11 cellular contexts compared by ENCODE assay signal in genomic region chrX:48487362-48487785, GRCh38. TPM values are rescaled to one million over a fixed set of nuclear protein-coding genes. Genes with fewer than 3 reads are reported as not detected.
DNase-seq lines count a peak whose midpoint lies in the region; ATAC-seq, FAIRE-seq and TF ChIP-seq lines count a peak whose summit lies in the region.
"Had no signal": no experiment of that assay in that cellular context is flagged by ENCODE, and none has a peak within 500 bp of the region (broad histone marks: within the 10 kb centered on the region; RNA-seq: fewer than 3 reads in every experiment).

No MANE protein-coding gene starts in this region.

- H3K4me2 ChIP-seq in endothelial cell of umbilical vein (ENCODE audit: insufficient read depth, low read length), result no peak overlapping the region

- H3K36me3 Mint-ChIP-seq in CD14-positive monocyte (peaks cover 9 to 14% of the 10 kb centered on the region in 2 donors), neural crest cell (ENCODE audit: low read depth) (no peaks in the 10 kb centered on the region)

- TF ChIP-seq CTCF in CD14-positive monocyte (IDR thresholded peaks at IDR 0.05), result no peak
- TF ChIP-seq CTCF in endothelial cell of umbilical vein (IDR thresholded peaks at IDR 0.05; ENCODE audit: extremely low read depth in 1 of 2, insufficient read depth in 1 of 2, low read depth in 1 of 2, low read length in 2 of 2), result no peak
- TF ChIP-seq CTCF in neural crest cell (conservative IDR thresholded peaks at IDR 0.05), result no peak
- no peak for TF ChIP-seq CTCF in GM10248 (IDR thresholded peaks at IDR 0.05; ENCODE audit: control extremely low read depth, extremely low read depth, low read depth, missing control alignments)

- H3K27ac Mint-ChIP-seq in CD14-positive monocyte (peak overlapping the region; percentile 64 to 86 (median 81)), neural crest cell (ENCODE audit: unreplicated experiment) (peak overlapping the region; percentile 20)

- POLR2A ChIA-PET in endothelial cell of umbilical vein (lab: Charles Lee) (no interaction called here), GM10248 (lab: Yijun Ruan, JAX) (no interaction called here)

- H3K9me3 ChIP-seq in endothelial cell of umbilical vein (replicated peaks; ENCODE audit: control insufficient read depth, insufficient read depth, low read length), result no peaks in the 10 kb centered on the region

- dilution Hi-C loops in endothelial cell of umbilical vein (cut with MboI; ENCODE audit: extremely low pct_ligation_motif_present, low sequenced_read_pairs), result no loop called here

- H2AFZ ChIP-seq in endothelial cell of umbilical vein (ENCODE audit: low read depth, low read length), result no peak overlapping the region

- H3K4me3 ChIP-seq in endothelial cell of umbilical vein (replicated peaks in 1 of 3; ENCODE audit: insufficient read depth in 1 of 3, low read depth in 1 of 3, low read length in 3 of 3), result no peak overlapping the region

- peaks cover 0 to 2% of the 10 kb centered on the region in 2 experiments for H3K36me3 ChIP-seq in endothelial cell of umbilical vein (ENCODE audit: control insufficient read depth in 2 of 2, extremely low read depth in 1 of 2, insufficient read depth in 2 of 2, low read length in 2 of 2)

- H3K4me1 ChIP-seq in endothelial cell of umbilical vein (ENCODE audit: control insufficient read depth, extremely low read depth, insufficient read depth, low read length), result peaks cover 5% of the 10 kb centered on the region

- H3K4me1 Mint-ChIP-seq in CD14-positive monocyte (peaks cover 13% of the 10 kb centered on the region), neural crest cell (no peaks in the 10 kb centered on the region)

- H3K27me3 Mint-ChIP-seq in CD14-positive monocyte (ENCODE audit: low read depth in 3 of 3) (peaks cover 0 to 5% (median 0%) of the 10 kb centered on the region in 3 donors), neural crest cell (ENCODE audit: low read depth) (no peaks in the 10 kb centered on the region)

- H3K4me3 Mint-ChIP-seq in CD14-positive monocyte, result no peak overlapping the region
- H3K4me3 Mint-ChIP-seq in neural crest cell, result no peak overlapping the region

- no peaks in the 10 kb centered on the region for H4K20me1 ChIP-seq in endothelial cell of umbilical vein (replicated peaks; ENCODE audit: control insufficient read depth, extremely low read depth, insufficient read depth, low read length)

- H3K9ac ChIP-seq in endothelial cell of umbilical vein (replicated peaks; ENCODE audit: extremely low read depth, insufficient read depth, low read length), result no peak overlapping the region

- no peaks in the 10 kb centered on the region for H3K79me2 ChIP-seq in endothelial cell of umbilical vein (ENCODE audit: control insufficient read depth, insufficient read depth, low read length)

- intact Hi-C loops in CD14-positive monocyte (cut with micrococcal nuclease), result loop anchor here in 1 of 2 donors (10.0 kb wide), 1 partner anchor 317 kb away; the partner anchor contains the start of gene HDAC6
- intact Hi-C loops in endothelial cell of umbilical vein (cut with micrococcal nuclease), result no loop called here

- peak; percentile 53 for FAIRE-seq in endothelial cell of umbilical vein (lab: Jason Lieb, UNC)

- no TSS peak for BruUV-seq in endothelial cell of umbilical vein (replicated peaks; lab: Mats Ljungman, UMichigan)

- no peak overlapping the region for H3K27ac ChIP-seq in endothelial cell of umbilical vein (ENCODE audit: insufficient read depth, low read depth, low read length)

- no peak for TF ChIP-seq POLR2A in endothelial cell of umbilical vein (IDR thresholded peaks at IDR 0.05; ENCODE audit: low read depth, low read length)

- CTCF ChIA-PET in endothelial cell of umbilical vein (lab: Charles Lee), result no interaction called here
- CTCF ChIA-PET in GM10248 (lab: Yijun Ruan, JAX), result no interaction called here

- DNase-seq in CD14-positive monocyte (ENCODE audit: low spot score), result peak; percentile 49
- DNase-seq in MV-4-11 (lab: John Stamatoyannopoulos, UW), result peak; percentile 33
- no peak for DNase-seq in endothelial cell of umbilical vein (ENCODE audit: low read depth, low spot score)
- DNase-seq in neural crest cell (ENCODE audit: low read depth, low spot score), result no peak
- DNase-seq in NCI-H82 treated with DMSO at 0.1 percent for 48 hours (lab: John Stamatoyannopoulos, UW; ENCODE audit: unreplicated experiment), result no peak
- no peak for DNase-seq in GM10248 (ENCODE audit: extremely low spot score)
- DNase-seq in activated CD4-positive, alpha-beta T cell treated with anti-CD3 and anti-CD28 coated beads, Interleukin-2, amount 50 U/mL, for 4 hours, result no peak
- DNase-seq: COR-L47; stimulated activated naive CD4-positive, alpha-beta T cell had no signal

- no peaks in the 10 kb centered on the region for H3K9me1 ChIP-seq in endothelial cell of umbilical vein (replicated peaks; ENCODE audit: control insufficient read depth, extremely low read depth, insufficient read depth, low read length)

- peaks cover 0 to 3% (median 0%) of the 10 kb centered on the region in 7 donors for H3K9me3 Mint-ChIP-seq in CD14-positive monocyte
- no peaks in the 10 kb centered on the region for H3K9me3 Mint-ChIP-seq in neural crest cell

- no peaks in the 10 kb centered on the region for H3K27me3 ChIP-seq in endothelial cell of umbilical vein (ENCODE audit: control insufficient read depth in 2 of 2, insufficient read depth in 2 of 2, low read length in 2 of 2)

- ATAC-seq in GM21786 (IDR thresholded peaks at IDR 0.05; ENCODE audit: unreplicated experiment), result no peak
- ATAC-seq: sciatic nerve had no signal

TF ChIP-seq in endothelial cell of umbilical vein, 7 proteins besides CTCF, POLR2A, EP300 and RAD21 (continues in another document):
- no peak for TF ChIP-seq MAX (IDR thresholded peaks at IDR 0.05; ENCODE audit: insufficient read depth, insufficient read length)
- no peak for TF ChIP-seq FOS (IDR thresholded peaks at IDR 0.05; ENCODE audit: borderline replicate concordance, insufficient read depth, low read length)

RNA-seq across cellular contexts. Expression of gene FTSJ1, which starts 11.4 kb away (rescaled TPM):
- polyA plus RNA-seq in CD14-positive monocyte, result 10 to 100 TPM; 36.6 to 44.3 TPM
- 52.9 and 59.9 TPM in 2 replicates for total RNA-seq in endothelial cell of umbilical vein
- 63.9 and 76.3 TPM in 2 replicates for polyA plus RNA-seq in endothelial cell of umbilical vein
- polyA plus RNA-seq in endothelial cell of umbilical vein (2011; cell fraction: cytosol; rRNA removed), result 48.4 and 48.8 TPM in 2 replicates
- polyA plus RNA-seq in endothelial cell of umbilical vein (2011; cell fraction: nucleus; rRNA removed), result 71.9 and 81.7 TPM in 2 replicates
- 59.4 and 64.5 TPM in 2 replicates for polyA plus RNA-seq in endothelial cell of umbilical vein (2012)
- 26.5 and 27.7 TPM in 2 replicates for polyA minus RNA-seq in endothelial cell of umbilical vein
- 62.0 TPM for polyA minus RNA-seq in endothelial cell of umbilical vein (2011; cell fraction: cytosol; rRNA and poly(A)+ RNA removed)
- polyA minus RNA-seq in endothelial cell of umbilical vein (2011; cell fraction: nucleus; rRNA and poly(A)+ RNA removed), result 14.8 and 17.6 TPM in 2 replicates
- total RNA-seq in neural crest cell, result 42.2 and 45.8 TPM in 2 replicates

RNA-seq across cellular contexts. Expression of gene SLC38A5, which starts 17.3 kb away (rescaled TPM):
- polyA plus RNA-seq in CD14-positive monocyte (under 1 TPM; 0.69 to 0.94 TPM), endothelial cell of umbilical vein (21.6 and 24.1 TPM in 2 replicates)
- total RNA-seq in endothelial cell of umbilical vein (25.1 and 28.8 TPM in 2 replicates), neural crest cell (6.5 and 8.8 TPM in 2 replicates)
- 16.7 and 18.8 TPM in 2 replicates for polyA plus RNA-seq in endothelial cell of umbilical vein (2011; cell fraction: cytosol; rRNA removed)
- 19.6 and 19.9 TPM in 2 replicates for polyA plus RNA-seq in endothelial cell of umbilical vein (2011; cell fraction: nucleus; rRNA removed)
- polyA plus RNA-seq in endothelial cell of umbilical vein (2012), result 47.5 and 50.6 TPM in 2 replicates
- 22.3 and 27.9 TPM in 2 replicates for polyA minus RNA-seq in endothelial cell of umbilical vein
- 285 TPM for polyA minus RNA-seq in endothelial cell of umbilical vein (2011; cell fraction: cytosol; rRNA and poly(A)+ RNA removed)
- 5.5 and 7.1 TPM in 2 replicates for polyA minus RNA-seq in endothelial cell of umbilical vein (2011; cell fraction: nucleus; rRNA and poly(A)+ RNA removed)

RNA-seq across cellular contexts. Expression of gene PORCN, which starts 21.4 kb away (rescaled TPM):
- polyA plus RNA-seq in CD14-positive monocyte (1 to 10 TPM; 7.5 to 7.8 TPM), endothelial cell of umbilical vein (20.9 and 21.0 TPM in 2 replicates)
- total RNA-seq in endothelial cell of umbilical vein (7.6 and 12.0 TPM in 2 replicates), neural crest cell (13.0 and 14.2 TPM in 2 replicates)
- polyA plus RNA-seq in endothelial cell of umbilical vein (2011; cell fraction: cytosol; rRNA removed), result 11.6 and 13.7 TPM in 2 replicates
- polyA plus RNA-seq in endothelial cell of umbilical vein (2011; cell fraction: nucleus; rRNA removed), result 23.1 and 23.8 TPM in 2 replicates
- 8.5 and 10.6 TPM in 2 replicates for polyA plus RNA-seq in endothelial cell of umbilical vein (2012)
- 15.3 and 19.9 TPM in 2 replicates for polyA minus RNA-seq in endothelial cell of umbilical vein
- 6.0 TPM for polyA minus RNA-seq in endothelial cell of umbilical vein (2011; cell fraction: cytosol; rRNA and poly(A)+ RNA removed)
- 9.2 and 10.5 TPM in 2 replicates for polyA minus RNA-seq in endothelial cell of umbilical vein (2011; cell fraction: nucleus; rRNA and poly(A)+ RNA removed)

RNA-seq across cellular contexts. Expression of gene EBP, which starts 34.2 kb away (rescaled TPM):
- 10 to 100 TPM; 47.4 to 59.5 TPM for polyA plus RNA-seq in CD14-positive monocyte
- 102 and 114 TPM in 2 replicates for total RNA-seq in endothelial cell of umbilical vein
- polyA plus RNA-seq in endothelial cell of umbilical vein, result 178 and 183 TPM in 2 replicates
- 102 and 113 TPM in 2 replicates for polyA plus RNA-seq in endothelial cell of umbilical vein (2011; cell fraction: cytosol; rRNA removed)
- polyA plus RNA-seq in endothelial cell of umbilical vein (2011; cell fraction: nucleus; rRNA removed), result 62.3 and 69.1 TPM in 2 replicates
- 53.8 and 74.0 TPM in 2 replicates for polyA plus RNA-seq in endothelial cell of umbilical vein (2012)
- polyA minus RNA-seq in endothelial cell of umbilical vein, result 154 and 168 TPM in 2 replicates
- polyA minus RNA-seq in endothelial cell of umbilical vein (2011; cell fraction: cytosol; rRNA and poly(A)+ RNA removed), result 292 TPM
- polyA minus RNA-seq in endothelial cell of umbilical vein (2011; cell fraction: nucleus; rRNA and poly(A)+ RNA removed), result 15.5 and 18.6 TPM in 2 replicates
- 155 and 168 TPM in 2 replicates for total RNA-seq in neural crest cell

RNA-seq across cellular contexts. Expression of gene TBC1D25, which starts 52.1 kb away (rescaled TPM):
- polyA plus RNA-seq in CD14-positive monocyte (1 to 10 TPM; 5.7 to 6.6 TPM), endothelial cell of umbilical vein (16.0 and 18.3 TPM in 2 replicates)
- total RNA-seq in endothelial cell of umbilical vein (14.4 and 16.3 TPM in 2 replicates), neural crest cell (9.1 and 12.0 TPM in 2 replicates)
- 13.4 and 14.7 TPM in 2 replicates for polyA plus RNA-seq in endothelial cell of umbilical vein (2011; cell fraction: cytosol; rRNA removed)
- polyA plus RNA-seq in endothelial cell of umbilical vein (2011; cell fraction: nucleus; rRNA removed), result 16.8 and 20.6 TPM in 2 replicates
- 13.8 and 15.9 TPM in 2 replicates for polyA plus RNA-seq in endothelial cell of umbilical vein (2012)
- polyA minus RNA-seq in endothelial cell of umbilical vein, result 13.4 and 15.8 TPM in 2 replicates
- polyA minus RNA-seq in endothelial cell of umbilical vein (2011; cell fraction: cytosol; rRNA and poly(A)+ RNA removed), result 6.5 TPM
- 5.1 and 10.2 TPM in 2 replicates for polyA minus RNA-seq in endothelial cell of umbilical vein (2011; cell fraction: nucleus; rRNA and poly(A)+ RNA removed)

Comparison
In these comparisons a context has a peak if more than half of its experiments do, and no peak if none do; other contexts are left out.
1. DNase-seq: peak in CD14-positive monocyte (single experiment) and MV-4-11 (single experiment); none in endothelial cell of umbilical vein (single experiment), neural crest cell (single experiment), NCI-H82 treated with DMSO at 0.1 percent for 48 hours (single experiment), GM10248 (single experiment) and activated CD4-positive, alpha-beta T cell treated with anti-CD3 and anti-CD28 coated beads, Interleukin-2, amount 50 U/mL, for 4 hours (0 of 2).